Comparison of ENCODE assay signal across 1 cellular context in the genomic region with DNA sequence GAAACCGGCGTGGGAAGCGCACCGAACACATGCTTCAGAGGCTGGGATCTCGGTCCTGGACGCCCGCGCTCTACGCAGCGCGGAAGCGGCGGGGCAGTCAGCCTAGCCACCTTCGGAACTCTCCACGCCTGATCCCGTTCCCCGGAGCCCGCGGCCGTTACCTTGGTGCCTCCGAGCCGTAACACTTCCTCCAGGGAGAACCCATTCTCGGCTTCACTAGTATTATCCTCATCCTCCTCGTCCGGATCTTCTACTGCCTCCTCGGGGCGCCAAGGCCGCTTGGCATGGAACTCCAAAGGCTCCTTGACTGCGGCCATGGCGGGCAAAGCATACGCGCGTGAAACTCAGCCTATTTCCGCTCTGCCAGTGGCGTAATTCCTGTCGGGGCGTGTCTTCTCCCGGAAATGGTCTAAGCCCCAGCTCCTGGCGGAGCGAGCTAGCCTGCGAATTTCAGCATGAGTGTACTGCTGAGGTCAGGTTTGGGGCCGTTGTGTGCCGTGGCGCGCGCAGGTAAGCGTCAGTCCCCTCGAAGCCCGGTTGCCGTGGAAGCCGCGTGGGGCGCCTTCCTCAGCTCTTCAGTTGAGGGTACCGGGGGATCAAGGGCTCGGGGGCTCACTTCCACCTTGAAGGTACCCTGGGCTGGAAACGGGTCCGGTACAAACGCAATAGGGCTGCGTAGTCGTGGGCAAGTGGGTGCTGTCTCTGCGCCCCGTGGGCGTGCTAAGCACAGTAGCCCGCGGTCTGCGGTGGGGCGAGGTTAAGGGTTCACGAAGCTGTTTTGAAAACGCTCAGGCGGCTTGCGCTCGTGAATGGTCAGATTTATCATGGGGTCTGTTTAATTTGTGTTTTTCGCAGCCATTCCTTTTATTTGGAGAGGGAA.
TF ChIP-seq lines count a peak whose summit lies in the region.

A gene with protein sequence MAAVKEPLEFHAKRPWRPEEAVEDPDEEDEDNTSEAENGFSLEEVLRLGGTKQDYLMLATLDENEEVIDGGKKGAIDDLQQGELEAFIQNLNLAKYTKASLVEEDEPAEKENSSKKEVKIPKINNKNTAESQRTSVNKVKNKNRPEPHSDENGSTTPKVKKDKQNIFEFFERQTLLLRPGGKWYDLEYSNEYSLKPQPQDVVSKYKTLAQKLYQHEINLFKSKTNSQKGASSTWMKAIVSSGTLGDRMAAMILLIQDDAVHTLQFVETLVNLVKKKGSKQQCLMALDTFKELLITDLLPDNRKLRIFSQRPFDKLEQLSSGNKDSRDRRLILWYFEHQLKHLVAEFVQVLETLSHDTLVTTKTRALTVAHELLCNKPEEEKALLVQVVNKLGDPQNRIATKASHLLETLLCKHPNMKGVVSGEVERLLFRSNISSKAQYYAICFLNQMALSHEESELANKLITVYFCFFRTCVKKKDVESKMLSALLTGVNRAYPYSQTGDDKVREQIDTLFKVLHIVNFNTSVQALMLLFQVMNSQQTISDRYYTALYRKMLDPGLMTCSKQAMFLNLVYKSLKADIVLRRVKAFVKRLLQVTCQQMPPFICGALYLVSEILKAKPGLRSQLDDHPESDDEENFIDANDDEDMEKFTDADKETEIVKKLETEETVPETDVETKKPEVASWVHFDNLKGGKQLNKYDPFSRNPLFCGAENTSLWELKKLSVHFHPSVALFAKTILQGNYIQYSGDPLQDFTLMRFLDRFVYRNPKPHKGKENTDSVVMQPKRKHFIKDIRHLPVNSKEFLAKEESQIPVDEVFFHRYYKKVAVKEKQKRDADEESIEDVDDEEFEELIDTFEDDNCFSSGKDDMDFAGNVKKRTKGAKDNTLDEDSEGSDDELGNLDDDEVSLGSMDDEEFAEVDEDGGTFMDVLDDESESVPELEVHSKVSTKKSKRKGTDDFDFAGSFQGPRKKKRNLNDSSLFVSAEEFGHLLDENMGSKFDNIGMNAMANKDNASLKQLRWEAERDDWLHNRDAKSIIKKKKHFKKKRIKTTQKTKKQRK (minus strand): TSS at position 346 of the 880 bp plus-strand sequence. CDS start 29 bp downstream, at position 317.
A gene with protein sequence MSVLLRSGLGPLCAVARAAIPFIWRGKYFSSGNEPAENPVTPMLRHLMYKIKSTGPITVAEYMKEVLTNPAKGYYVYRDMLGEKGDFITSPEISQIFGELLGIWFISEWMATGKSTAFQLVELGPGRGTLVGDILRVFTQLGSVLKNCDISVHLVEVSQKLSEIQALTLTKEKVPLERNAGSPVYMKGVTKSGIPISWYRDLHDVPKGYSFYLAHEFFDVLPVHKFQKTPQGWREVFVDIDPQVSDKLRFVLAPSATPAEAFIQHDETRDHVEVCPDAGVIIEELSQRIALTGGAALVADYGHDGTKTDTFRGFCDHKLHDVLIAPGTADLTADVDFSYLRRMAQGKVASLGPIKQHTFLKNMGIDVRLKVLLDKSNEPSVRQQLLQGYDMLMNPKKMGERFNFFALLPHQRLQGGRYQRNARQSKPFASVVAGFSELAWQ (plus strand): TSS at position 408 of the 880 bp plus-strand sequence. CDS start 48 bp downstream, at position 456.

TF ChIP-seq in SK-N-SH treated with all-trans-retinoic acid at 6 μM for 48 hours, 23 proteins besides CTCF, POLR2A, EP300 and RAD21 (continued from another document):
- TF ChIP-seq, protein P1, sequence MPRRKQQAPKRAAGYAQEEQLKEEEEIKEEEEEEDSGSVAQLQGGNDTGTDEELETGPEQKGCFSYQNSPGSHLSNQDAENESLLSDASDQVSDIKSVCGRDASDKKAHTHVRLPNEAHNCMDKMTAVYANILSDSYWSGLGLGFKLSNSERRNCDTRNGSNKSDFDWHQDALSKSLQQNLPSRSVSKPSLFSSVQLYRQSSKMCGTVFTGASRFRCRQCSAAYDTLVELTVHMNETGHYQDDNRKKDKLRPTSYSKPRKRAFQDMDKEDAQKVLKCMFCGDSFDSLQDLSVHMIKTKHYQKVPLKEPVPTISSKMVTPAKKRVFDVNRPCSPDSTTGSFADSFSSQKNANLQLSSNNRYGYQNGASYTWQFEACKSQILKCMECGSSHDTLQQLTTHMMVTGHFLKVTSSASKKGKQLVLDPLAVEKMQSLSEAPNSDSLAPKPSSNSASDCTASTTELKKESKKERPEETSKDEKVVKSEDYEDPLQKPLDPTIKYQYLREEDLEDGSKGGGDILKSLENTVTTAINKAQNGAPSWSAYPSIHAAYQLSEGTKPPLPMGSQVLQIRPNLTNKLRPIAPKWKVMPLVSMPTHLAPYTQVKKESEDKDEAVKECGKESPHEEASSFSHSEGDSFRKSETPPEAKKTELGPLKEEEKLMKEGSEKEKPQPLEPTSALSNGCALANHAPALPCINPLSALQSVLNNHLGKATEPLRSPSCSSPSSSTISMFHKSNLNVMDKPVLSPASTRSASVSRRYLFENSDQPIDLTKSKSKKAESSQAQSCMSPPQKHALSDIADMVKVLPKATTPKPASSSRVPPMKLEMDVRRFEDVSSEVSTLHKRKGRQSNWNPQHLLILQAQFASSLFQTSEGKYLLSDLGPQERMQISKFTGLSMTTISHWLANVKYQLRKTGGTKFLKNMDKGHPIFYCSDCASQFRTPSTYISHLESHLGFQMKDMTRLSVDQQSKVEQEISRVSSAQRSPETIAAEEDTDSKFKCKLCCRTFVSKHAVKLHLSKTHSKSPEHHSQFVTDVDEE (CRISPR knock-in tag; IDR thresholded peaks at IDR 0.05): no peak
- TF ChIP-seq ZNF70 (CRISPR knock-in tag; IDR thresholded peaks at IDR 0.05) (0 out of 2 replicates have a peak, but pooled peaks have one; percentile 59), PPARA (CRISPR knock-in tag; IDR thresholded peaks at IDR 0.05; ENCODE audit: borderline replicate concordance) (0 out of 2 replicates have a peak, but pooled peaks have one; percentile 26), CSDC2 (CRISPR knock-in tag; IDR thresholded peaks at IDR 0.05) (no peak), ZFP30 (CRISPR knock-in tag; IDR thresholded peaks at IDR 0.05) (0 out of 2 replicates have a peak, but pooled peaks have one; percentile 16), ZC3H10 (CRISPR knock-in tag; IDR thresholded peaks at IDR 0.05) (no peak)
- TF ChIP-seq, protein P2, sequence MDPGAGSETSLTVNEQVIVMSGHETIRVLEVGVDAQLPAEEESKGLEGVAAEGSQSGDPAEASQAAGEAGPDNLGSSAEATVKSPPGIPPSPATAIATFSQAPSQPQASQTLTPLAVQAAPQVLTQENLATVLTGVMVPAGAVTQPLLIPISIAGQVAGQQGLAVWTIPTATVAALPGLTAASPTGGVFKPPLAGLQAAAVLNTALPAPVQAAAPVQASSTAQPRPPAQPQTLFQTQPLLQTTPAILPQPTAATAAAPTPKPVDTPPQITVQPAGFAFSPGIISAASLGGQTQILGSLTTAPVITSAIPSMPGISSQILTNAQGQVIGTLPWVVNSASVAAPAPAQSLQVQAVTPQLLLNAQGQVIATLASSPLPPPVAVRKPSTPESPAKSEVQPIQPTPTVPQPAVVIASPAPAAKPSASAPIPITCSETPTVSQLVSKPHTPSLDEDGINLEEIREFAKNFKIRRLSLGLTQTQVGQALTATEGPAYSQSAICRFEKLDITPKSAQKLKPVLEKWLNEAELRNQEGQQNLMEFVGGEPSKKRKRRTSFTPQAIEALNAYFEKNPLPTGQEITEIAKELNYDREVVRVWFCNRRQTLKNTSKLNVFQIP (CRISPR knock-in tag; IDR thresholded peaks at IDR 0.05; ENCODE audit: borderline replicate concordance, low read depth): no peak
